ENCODE assay signal across 20 cellular contexts in the genomic region with DNA sequence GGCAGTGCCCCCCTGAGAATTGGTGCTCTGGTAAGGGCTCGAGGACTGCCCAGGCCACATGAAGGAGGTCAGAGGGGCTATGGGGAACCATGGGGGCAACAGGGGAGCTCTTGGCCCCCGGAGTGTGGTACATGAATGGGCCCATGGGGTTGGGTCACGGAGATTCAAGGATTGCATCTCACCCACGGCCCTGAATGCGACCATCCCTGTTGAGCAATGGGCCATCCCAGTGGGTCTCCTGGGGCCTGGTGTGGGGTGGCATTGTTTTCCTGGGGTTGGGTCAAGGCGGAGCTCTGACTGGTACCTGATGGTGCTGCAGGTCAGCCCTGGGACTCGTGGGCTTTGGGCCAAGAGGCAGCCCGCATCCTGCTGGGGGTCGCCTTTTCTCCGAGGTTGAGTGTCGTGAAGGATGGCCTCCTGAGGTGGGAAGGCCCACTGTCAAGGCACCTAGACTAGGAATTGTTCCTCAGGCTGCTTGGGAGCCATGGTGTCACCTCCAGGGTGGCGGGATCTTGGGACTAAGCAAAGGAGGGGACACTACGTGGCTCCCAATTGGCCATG.
DNase-seq lines count a peak whose midpoint lies in the region; ATAC-seq and TF ChIP-seq lines count a peak whose summit lies in the region.
"Had no signal": no experiment of that assay in that cellular context is flagged by ENCODE, and none has a peak within 500 bp of the region (broad histone marks: within the 10 kb centered on the region; RNA-seq: fewer than 3 reads in every experiment).

No MANE protein-coding gene starts in this region.

- WGBS in right cardiac atrium, result 79% methylated on average over 13 of the region's 13 CpGs
- WGBS in psoas muscle, 3 donors, result 75 to 84% (median 77%) methylated on average over 13 of the region's 13 CpGs

- H3K4me1 Mint-ChIP-seq in CD14-positive monocyte (no peaks in the 10 kb centered on the region), HFFc6 (ENCODE audit: low read depth) (no peaks in the 10 kb centered on the region)
- H3K4me1 Mint-ChIP-seq: brain had no signal

- H3K36me3 ChIP-seq in ascending aorta (no peaks in the 10 kb centered on the region), psoas muscle (ENCODE audit: insufficient read depth in 1 of 2, low read depth in 1 of 2) (no peaks in the 10 kb centered on the region)
- H3K36me3 ChIP-seq: neutrophil, SJSA1 had no signal

- no peak for ATAC-seq in right cardiac atrium
- ATAC-seq in psoas muscle, result no peak
- no peak for ATAC-seq in GM18870 (IDR thresholded peaks at IDR 0.05; ENCODE audit: unreplicated experiment)
- ATAC-seq: K562 had no signal

- H3K27me3 ChIP-seq in ascending aorta, result no peaks in the 10 kb centered on the region
- no peaks in the 10 kb centered on the region for H3K27me3 ChIP-seq in right cardiac atrium (ENCODE audit: control insufficient read depth, insufficient read depth)
- no peaks in the 10 kb centered on the region for H3K27me3 ChIP-seq in psoas muscle (ENCODE audit: insufficient read depth in 3 of 3, low read length in 2 of 3)
- H3K27me3 ChIP-seq: neutrophil, SJSA1 had no signal

- H3K4me3 Mint-ChIP-seq in CD14-positive monocyte (no peak overlapping the region), HFFc6 (no peak overlapping the region)
- H3K4me3 Mint-ChIP-seq: brain had no signal

- H3K27ac ChIP-seq in ascending aorta (no peak overlapping the region), right cardiac atrium (ENCODE audit: low read length) (no peak overlapping the region), psoas muscle (no peak overlapping the region)
- H3K27ac ChIP-seq: C4-2B, neutrophil, SJSA1 had no signal

- H3K36me3 Mint-ChIP-seq in CD14-positive monocyte, result no peaks in the 10 kb centered on the region
- H3K36me3 Mint-ChIP-seq in HFFc6 (ENCODE audit: low read depth), result no peaks in the 10 kb centered on the region; the same call in 1 of the 2 replicates

- no peak for TF ChIP-seq CTCF in CD14-positive monocyte (IDR thresholded peaks at IDR 0.05)
- no peak for TF ChIP-seq CTCF in ascending aorta (IDR thresholded peaks at IDR 0.05)
- TF ChIP-seq CTCF in psoas muscle (IDR thresholded peaks at IDR 0.05), result no peak
- no peak for TF ChIP-seq CTCF in HFFc6 (IDR thresholded peaks at IDR 0.05)

- H3K4me3 ChIP-seq in ascending aorta (no peak overlapping the region), right cardiac atrium (ENCODE audit: low read length) (no peak overlapping the region), psoas muscle (no peak overlapping the region)
- H3K4me3 ChIP-seq: K562, SJSA1 had no signal

- H3K27ac Mint-ChIP-seq in CD14-positive monocyte, result no peak overlapping the region
- no peak overlapping the region for H3K27ac Mint-ChIP-seq in HFFc6
- H3K27ac Mint-ChIP-seq: brain had no signal

- H3K4me1 ChIP-seq in ascending aorta, result no peaks in the 10 kb centered on the region
- no peaks in the 10 kb centered on the region for H3K4me1 ChIP-seq in right cardiac atrium (ENCODE audit: control insufficient read depth, insufficient read depth, low read length)
- H3K4me1 ChIP-seq in psoas muscle, result no peaks in the 10 kb centered on the region
- H3K4me1 ChIP-seq: SJSA1 had no signal

- DNase-seq in CD14-positive monocyte (ENCODE audit: low spot score), result peak; percentile 42
- peak; percentile 7 to 42 for DNase-seq in ascending aorta (ENCODE audit: low spot score in 2 of 2)
- peak; percentile 3 to 24 (median 5) for DNase-seq in right cardiac atrium
- peak; percentile 9 to 18 for DNase-seq in psoas muscle
- no peak for DNase-seq in HFFc6
- DNase-seq in NK-92 treated with Interleukin-12 subunit alpha and Interleukin-12 subunit beta, amount 100 ng/mL, for 24 hours (lab: John Stamatoyannopoulos, UW), result no peak
- DNase-seq: Calu3; effector memory CD4-positive, alpha-beta T cell; HCEC 1CT; mesenchymal stem cell; NCI-H1105 treated with DMSO at 0.1 percent for 48 hours; NCI-H2029 treated with DMSO at 0.1 percent for 48 hours; NCI-H69; stimulated activated CD4-positive, alpha-beta T cell treated with anti-CD3 and anti-CD28 coated beads, Interleukin-2, amount 100 ng/mL, for 48 hours had no signal

- H3K9me3 Mint-ChIP-seq in CD14-positive monocyte, result peaks cover 63 to 98% (median 90%) of the 10 kb centered on the region in 7 donors
- H3K9me3 Mint-ChIP-seq in HFFc6, result peaks cover 32% of the 10 kb centered on the region

- H3K27me3 Mint-ChIP-seq in CD14-positive monocyte (ENCODE audit: low read depth in 3 of 3), result peaks cover 0 to 2% (median 0%) of the 10 kb centered on the region in 3 donors
- H3K27me3 Mint-ChIP-seq in HFFc6 (ENCODE audit: insufficient read depth), result peaks cover 2% of the 10 kb centered on the region; the same call in 1 of the 2 replicates
- H3K27me3 Mint-ChIP-seq: brain had no signal

- H3K9me3 ChIP-seq in ascending aorta (peaks cover 0 to 11% of the 10 kb centered on the region in 2 donors), right cardiac atrium (ENCODE audit: control insufficient read depth, low read length) (no peaks in the 10 kb centered on the region), psoas muscle (no peaks in the 10 kb centered on the region)

- intact Hi-C loops in CD14-positive monocyte (cut with micrococcal nuclease), result no loop called here
- intact Hi-C loops in ascending aorta (cut with DNase I), result no loop called here
- intact Hi-C loops in right cardiac atrium (cut with DNase I), result no loop called here
- intact Hi-C loops in psoas muscle (cut with DNase I), result no loop called here

Comparison
In these comparisons a context has a peak if more than half of its experiments do, and no peak if none do; other contexts are left out.
1. DNase-seq: peak in CD14-positive monocyte (single experiment), ascending aorta (2 of 2), right cardiac atrium (3 of 3) and psoas muscle (2 of 2); none in HFFc6 (single experiment) and NK-92 treated with Interleukin-12 subunit alpha and Interleukin-12 subunit beta, amount 100 ng/mL, for 24 hours (single experiment).